Comparison of ENCODE assay signal across 11 cellular contexts in genomic region chr6:27213544-27214125, GRCh38. TPM values are rescaled to one million over a fixed set of nuclear protein-coding genes. Genes with fewer than 3 reads are reported as not detected.
A peak's percentile ranks its signal among the peaks of the same experiment; 100 is the strongest.
DNase-seq lines count a peak whose midpoint lies in the region; FAIRE-seq and TF ChIP-seq lines count a peak whose summit lies in the region.
"Had no signal": no experiment of that assay in that cellular context is flagged by ENCODE, and none has a peak within 500 bp of the region (broad histone marks: within the 10 kb centered on the region; RNA-seq: fewer than 3 reads in every experiment).

No MANE protein-coding gene starts in this region.

- FAIRE-seq in HTR-8/SVneo (lab: Jason Lieb, UNC) (no peak), astrocyte (lab: Jason Lieb, UNC) (no peak)

- H3K4me1 Mint-ChIP-seq in astrocyte (ENCODE audit: low read depth, unreplicated experiment), result no peaks in the 10 kb centered on the region
- H3K4me1 Mint-ChIP-seq: IgD-negative memory B cell; stimulated activated memory B cell treated with anti-CD40 and anti-IgM and Interleukin-4, amounts not matched to agents 10 μg/mL and 1 μg/mL and 100 μg/mL, for 72 hours had no signal

- no peaks in the 10 kb centered on the region for H4K20me1 ChIP-seq in astrocyte (ENCODE audit: insufficient read depth, low read length)

- H3K9ac ChIP-seq in astrocyte (ENCODE audit: low read length), result no peak overlapping the region

- H2AFZ ChIP-seq in astrocyte (ENCODE audit: low read depth, low read length), result no peak overlapping the region

- in situ Hi-C loops in ACHN (cut with HindIII; ENCODE audit: low pct_ligation_motif_present, low pct_unique_long_range_greater_than_20kb, low sequenced_read_pairs), result no loop called here

- H3K27me3 ChIP-seq in astrocyte (ENCODE audit: insufficient read depth, low read length), result no peaks in the 10 kb centered on the region

- H3K4me3 ChIP-seq in astrocyte (ENCODE audit: insufficient read depth, low read depth, low read length), result no peak overlapping the region
- H3K4me3 ChIP-seq: HAP-1 had no signal

- no peak overlapping the region for H3K27ac ChIP-seq in astrocyte (ENCODE audit: low read depth, low read length)

- DNase-seq in DMS114 treated with DMSO at 0.1 percent for 48 hours (lab: John Stamatoyannopoulos, UW; ENCODE audit: unreplicated experiment), result peak; percentile 83
- peak; percentile 60 for DNase-seq in HTR-8/SVneo (ENCODE audit: insufficient read length, low spot score)
- no peak for DNase-seq in astrocyte (ENCODE audit: low read depth)
- DNase-seq in iPS-NIHi7 (ENCODE audit: extremely low spot score), result peak; percentile 32
- no peak for DNase-seq in ACHN
- no peak for DNase-seq in SIG-M5 (lab: John Stamatoyannopoulos, UW)
- DNase-seq in kidney glomerular epithelial cell (lab: John Stamatoyannopoulos, UW), result no peak
- no peak for DNase-seq in T1000 (lab: John Stamatoyannopoulos, UW)

- H3K79me2 ChIP-seq in astrocyte (ENCODE audit: insufficient read depth, low read length), result no peaks in the 10 kb centered on the region

- H3K4me3 Mint-ChIP-seq in astrocyte (ENCODE audit: unreplicated experiment), result peak overlapping the region; percentile 93
- H3K4me3 Mint-ChIP-seq: stimulated activated memory B cell treated with anti-CD40 and anti-IgM and Interleukin-4, amounts not matched to agents 10 μg/mL and 1 μg/mL and 100 μg/mL, for 72 hours had no signal

- H3K4me2 ChIP-seq in astrocyte (ENCODE audit: low read length), result peak overlapping the region; percentile 81

- no peaks in the 10 kb centered on the region for H3K36me3 Mint-ChIP-seq in astrocyte (ENCODE audit: low read depth, unreplicated experiment)
- H3K36me3 Mint-ChIP-seq: IgD-negative memory B cell; stimulated activated memory B cell treated with anti-CD40 and anti-IgM and Interleukin-4, amounts not matched to agents 10 μg/mL and 1 μg/mL and 100 μg/mL, for 72 hours had no signal

- no peaks in the 10 kb centered on the region for H3K9me3 ChIP-seq in astrocyte (ENCODE audit: insufficient read depth, low read depth, low read length)
- H3K9me3 ChIP-seq: HAP-1 had no signal

- H3K27ac Mint-ChIP-seq in astrocyte (ENCODE audit: unreplicated experiment), result peak overlapping the region; percentile 72
- H3K27ac Mint-ChIP-seq: stimulated activated memory B cell treated with anti-CD40 and anti-IgM and Interleukin-4, amounts not matched to agents 10 μg/mL and 1 μg/mL and 100 μg/mL, for 72 hours had no signal

- no peaks in the 10 kb centered on the region for H3K27me3 Mint-ChIP-seq in astrocyte (ENCODE audit: low read depth, unreplicated experiment)

- H3K4me1 ChIP-seq in astrocyte (ENCODE audit: insufficient read depth, low read length), result no peaks in the 10 kb centered on the region
- H3K4me1 ChIP-seq: HAP-1 had no signal

- H3K9me3 Mint-ChIP-seq in astrocyte (ENCODE audit: unreplicated experiment), result peaks cover 3% of the 10 kb centered on the region

- TF ChIP-seq CTCF in astrocyte (IDR thresholded peaks at IDR 0.05; ENCODE audit: insufficient read depth, low read depth, low read length), result no peak

- no peaks in the 10 kb centered on the region for H3K36me3 ChIP-seq in astrocyte (ENCODE audit: insufficient read depth, low read length)
- H3K36me3 ChIP-seq: HAP-1 had no signal

RNA-seq across cellular contexts. Expression of gene PRSS16, which starts 33.9 kb away (rescaled TPM):
- 2.0 and 2.3 TPM in 2 replicates for total RNA-seq in astrocyte

Comparison
In these comparisons a context has a peak if more than half of its experiments do, and no peak if none do; other contexts are left out.
1. DNase-seq: peak in DMS114 treated with DMSO at 0.1 percent for 48 hours (single experiment), HTR-8/SVneo (single experiment) and iPS-NIHi7 (single experiment); none in astrocyte (single experiment), ACHN (single experiment), SIG-M5 (single experiment), kidney glomerular epithelial cell (single experiment) and T1000 (single experiment).